ENCODE assay signal across 9 cellular contexts in the genomic region with DNA sequence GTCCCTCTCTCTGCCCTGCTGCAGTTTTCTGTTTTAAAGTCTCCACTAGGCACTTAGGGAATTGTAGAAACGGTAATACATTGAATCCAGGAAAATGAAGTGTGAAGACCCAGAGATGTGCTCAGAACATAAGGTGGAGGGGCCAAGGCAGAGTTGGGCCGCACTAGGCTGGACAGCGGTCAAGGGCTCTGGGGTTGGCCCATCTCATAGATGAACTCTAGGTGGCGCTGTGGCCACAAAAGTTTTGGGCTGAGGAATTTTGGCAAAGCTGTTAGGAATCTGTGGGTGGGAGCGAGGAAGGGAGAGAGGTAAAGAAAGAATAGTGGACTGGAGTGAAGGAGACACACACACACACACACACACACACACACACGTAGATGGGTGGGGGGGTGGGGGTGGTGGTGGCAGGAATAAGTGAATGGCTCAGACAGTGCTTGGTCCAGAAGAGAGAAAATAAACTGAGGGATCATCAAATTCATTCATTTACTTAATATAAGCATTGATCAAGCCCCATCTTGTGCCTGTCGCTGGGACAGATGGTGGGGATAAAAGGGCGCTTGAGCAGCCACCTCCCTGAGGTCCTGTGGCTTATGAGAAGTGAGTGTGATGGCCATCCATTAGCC.
DNase-seq lines count a peak whose midpoint lies in the region; ATAC-seq and TF ChIP-seq lines count a peak whose summit lies in the region.
"Had no signal": no experiment of that assay in that cellular context is flagged by ENCODE, and none has a peak within 500 bp of the region (broad histone marks: within the 10 kb centered on the region; RNA-seq: fewer than 3 reads in every experiment).

No MANE protein-coding gene starts in this region.

- peak overlapping the region in 1 of 10 donors; percentile 64 for H3K27ac Mint-ChIP-seq in naive thymus-derived CD8-positive, alpha-beta T cell
- H3K27ac Mint-ChIP-seq: activated naive CD8-positive, alpha-beta T cell treated with anti-CD3 and anti-CD28 coated beads, Interleukin-2, amount 10 ng/mL, durations not matched to agents 7 days and 5 days had no signal

- WGBS in psoas muscle, 3 donors: 15 to 22% (median 16%) methylated on average over 7 to 8 of the region's 8 CpGs

- H3K36me3 ChIP-seq in HAP-1 (replicated peaks): no peaks in the 10 kb centered on the region
- no peaks in the 10 kb centered on the region for H3K36me3 ChIP-seq in SJCRH30
- no peaks in the 10 kb centered on the region for H3K36me3 ChIP-seq in psoas muscle (ENCODE audit: insufficient read depth in 1 of 2, low read depth in 1 of 2)
- H3K36me3 ChIP-seq in effector memory CD4-positive, alpha-beta T cell (ENCODE audit: control insufficient read depth, insufficient read depth, low read length): no peaks in the 10 kb centered on the region

- H3K27ac ChIP-seq in SJCRH30 (no peak overlapping the region), foreskin keratinocyte (no peak overlapping the region), psoas muscle (no peak overlapping the region)
- H3K27ac ChIP-seq in effector memory CD4-positive, alpha-beta T cell (ENCODE audit: insufficient read depth, low read length, poor library complexity, severe bottlenecking): no peak overlapping the region

- POLR2A ChIA-PET in AG04449 (lab: Yijun Ruan, JAX): no interaction called here
- POLR2A ChIA-PET in naive thymus-derived CD8-positive, alpha-beta T cell (lab: Charles Lee): no interaction called here

- CTCF ChIA-PET in AG04449 (lab: Yijun Ruan, JAX): interaction anchor here (1.0 to 2.5 kb wide), 9 partner anchors 9 to 559 kb away, joined by 3 to 29 read pairs (median 5); partner anchors contain the start of gene FOXD2

- H3K27me3 ChIP-seq in HAP-1 (ENCODE audit: low read depth): no peaks in the 10 kb centered on the region; the same call in 1 of the 2 replicates
- no peaks in the 10 kb centered on the region for H3K27me3 ChIP-seq in SJCRH30
- peaks cover 33% of the 10 kb centered on the region for H3K27me3 ChIP-seq in foreskin keratinocyte
- H3K27me3 ChIP-seq in psoas muscle (ENCODE audit: insufficient read depth in 3 of 3, low read length in 2 of 3): peaks cover 0 to 17% (median 3%) of the 10 kb centered on the region in 3 donors
- peaks cover 3% of the 10 kb centered on the region for H3K27me3 ChIP-seq in effector memory CD4-positive, alpha-beta T cell (replicated peaks; ENCODE audit: control insufficient read depth, insufficient read depth, low read length, poor library complexity, severe bottlenecking)

- H3K4me1 ChIP-seq in HAP-1 (no peaks in the 10 kb centered on the region), SJCRH30 (no peaks in the 10 kb centered on the region), foreskin keratinocyte (no peaks in the 10 kb centered on the region), psoas muscle (no peaks in the 10 kb centered on the region)
- no peaks in the 10 kb centered on the region for H3K4me1 ChIP-seq in effector memory CD4-positive, alpha-beta T cell (ENCODE audit: control insufficient read depth, insufficient read depth, low read length, poor library complexity, severe bottlenecking)

- intact Hi-C loops in psoas muscle (cut with DNase I): loop anchor here in 1 of 2 donors (2.0 kb wide), 1 partner anchor 318 kb away; no protein-coding TSS in a partner anchor

- peaks cover 0 to 27% (median 2%) of the 10 kb centered on the region in 3 donors for H3K36me3 Mint-ChIP-seq in naive thymus-derived CD8-positive, alpha-beta T cell
- H3K36me3 Mint-ChIP-seq: activated naive CD8-positive, alpha-beta T cell treated with anti-CD3 and anti-CD28 coated beads, Interleukin-2, amount 10 ng/mL, durations not matched to agents 7 days and 5 days had no signal

- peak; percentile 73 for TF ChIP-seq CTCF in AG04449 (IDR thresholded peaks at IDR 0.05; ENCODE audit: insufficient read depth, low read length, missing control alignments)
- peak; percentile 75 for TF ChIP-seq CTCF in foreskin keratinocyte (conservative IDR thresholded peaks at IDR 0.05)
- peak; percentile 60 for TF ChIP-seq CTCF in psoas muscle (IDR thresholded peaks at IDR 0.05)

- in situ Hi-C loops in HAP-1 (cut with MboI; ENCODE audit: low sequenced_read_pairs): loop anchor here (25.0 kb wide), 1 partner anchor 474 kb away; the partner anchor contains the start of gene SLC5A9

- H3K27me3 Mint-ChIP-seq in naive thymus-derived CD8-positive, alpha-beta T cell: peaks cover 40 to 74% (median 56%) of the 10 kb centered on the region in 5 donors

- no peaks in the 10 kb centered on the region for H3K4me1 Mint-ChIP-seq in naive thymus-derived CD8-positive, alpha-beta T cell
- H3K4me1 Mint-ChIP-seq: activated naive CD8-positive, alpha-beta T cell treated with anti-CD3 and anti-CD28 coated beads, Interleukin-2, amount 10 ng/mL, durations not matched to agents 7 days and 5 days had no signal

- H3K4me3 Mint-ChIP-seq in naive thymus-derived CD8-positive, alpha-beta T cell: no peak overlapping the region
- H3K4me3 Mint-ChIP-seq: activated naive CD8-positive, alpha-beta T cell treated with anti-CD3 and anti-CD28 coated beads, Interleukin-2, amount 10 ng/mL, durations not matched to agents 7 days and 5 days had no signal

- H3K9me3 ChIP-seq in HAP-1: no peaks in the 10 kb centered on the region
- H3K9me3 ChIP-seq in SJCRH30 (replicated peaks): peaks cover 17% of the 10 kb centered on the region; the same call in 1 of the 2 replicates
- H3K9me3 ChIP-seq in psoas muscle: peaks cover 7% of the 10 kb centered on the region
- no peaks in the 10 kb centered on the region for H3K9me3 ChIP-seq in effector memory CD4-positive, alpha-beta T cell (ENCODE audit: control insufficient read depth, low read length)

- peaks cover 9 to 43% (median 20%) of the 10 kb centered on the region in 9 donors for H3K9me3 Mint-ChIP-seq in naive thymus-derived CD8-positive, alpha-beta T cell

- no peak for DNase-seq in AG04449 (ENCODE audit: low read depth, low spot score)
- peak; percentile 45 to 76 for DNase-seq in HAP-1 (ENCODE audit: low spot score in 2 of 2)
- DNase-seq in SJCRH30: peak; percentile 71 to 91
- peak in 1 of 2 donors; percentile 22 for DNase-seq in foreskin keratinocyte
- peak; percentile 45 to 64 for DNase-seq in psoas muscle
- DNase-seq in naive thymus-derived CD8-positive, alpha-beta T cell: no peak
- no peak for DNase-seq in effector memory CD4-positive, alpha-beta T cell
- DNase-seq in NCI-H2171 treated with DMSO at 0.1 percent for 48 hours (lab: John Stamatoyannopoulos, UW): no peak
- DNase-seq: activated naive CD8-positive, alpha-beta T cell treated with anti-CD3 and anti-CD28 coated beads, Interleukin-2, amount 10 ng/mL, durations not matched to agents 7 days and 5 days had no signal

- H3K4me3 ChIP-seq in AG04449 (ENCODE audit: low read depth, low read length): no peak overlapping the region
- H3K4me3 ChIP-seq in HAP-1: no peak overlapping the region
- no peak overlapping the region for H3K4me3 ChIP-seq in SJCRH30
- H3K4me3 ChIP-seq in psoas muscle: no peak overlapping the region
- no peak overlapping the region for H3K4me3 ChIP-seq in effector memory CD4-positive, alpha-beta T cell (ENCODE audit: insufficient read depth, low read depth, low read length, poor library complexity, severe bottlenecking)

- ATAC-seq in foreskin keratinocyte (peak; percentile 79), psoas muscle (peak in 3 of 4 donors; percentile 66 to 72 (median 71))
- ATAC-seq in naive thymus-derived CD8-positive, alpha-beta T cell: no peak

Comparison
In these comparisons a context has a peak if more than half of its experiments do, and no peak if none do; other contexts are left out.
1. DNase-seq: peak in HAP-1 (2 of 2), SJCRH30 (2 of 2) and psoas muscle (2 of 2); none in AG04449 (single experiment), naive thymus-derived CD8-positive, alpha-beta T cell (0 of 10), effector memory CD4-positive, alpha-beta T cell (0 of 3) and NCI-H2171 treated with DMSO at 0.1 percent for 48 hours (single experiment).
2. ATAC-seq: peak in foreskin keratinocyte (single experiment) and psoas muscle (3 of 4); none in naive thymus-derived CD8-positive, alpha-beta T cell (0 of 2).
3. Peak in every context shown above with its lines, with median percentiles within 50 percentile points of each other: CTCF ChIP-seq.